In the genomic region with DNA sequence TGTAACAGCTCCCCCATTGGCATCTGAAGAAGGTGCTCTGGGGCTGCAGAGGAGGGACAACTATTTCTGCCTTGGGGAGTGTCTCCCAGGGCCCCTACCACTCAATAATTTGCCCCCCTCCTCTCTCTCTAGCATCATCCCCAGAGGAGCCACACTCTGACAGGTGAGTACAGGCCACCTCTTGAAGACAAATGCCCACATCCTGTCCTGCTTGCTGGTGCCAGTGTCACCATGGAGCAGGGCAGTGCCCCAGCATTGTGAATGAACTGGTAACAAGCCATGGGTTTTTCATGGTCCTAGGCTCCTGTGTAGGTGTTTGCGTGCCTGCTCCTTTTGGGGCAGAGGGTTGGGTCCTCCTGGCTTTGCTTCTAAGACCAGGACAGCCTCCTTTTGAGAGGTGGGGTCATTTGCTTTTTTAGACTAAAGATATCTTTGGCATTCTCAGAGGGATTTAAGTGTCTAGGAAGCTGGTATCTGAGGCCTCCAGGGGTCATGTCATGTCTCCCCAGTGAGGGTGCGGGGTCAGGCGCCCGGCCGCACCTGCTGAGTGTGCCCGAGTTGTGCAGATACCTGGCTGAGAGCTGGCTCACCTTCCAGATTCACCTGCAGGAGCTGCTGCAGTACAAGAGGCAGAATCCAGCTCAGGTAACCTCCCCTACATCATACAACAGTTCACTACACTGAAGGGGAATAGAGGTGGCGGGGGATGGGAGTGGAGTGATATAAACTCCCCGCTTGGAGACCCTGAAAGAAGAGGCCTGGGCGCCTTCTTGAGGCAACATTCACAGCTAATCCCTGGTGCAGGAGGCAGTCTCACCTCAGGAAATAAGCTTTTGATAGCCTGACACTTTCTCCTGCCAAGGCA, we compare ENCODE assay signal across 1 cellular context.
TF ChIP-seq lines count a peak whose summit lies in the region.

No MANE protein-coding gene starts in this region.

TF ChIP-seq in WTC11, 78 proteins besides CTCF, POLR2A, EP300 and RAD21 (continued from another document):
- TF ChIP-seq HMGXB4 (CRISPR knock-in tag; IDR thresholded peaks at IDR 0.05) (no peak), ZNF121 (CRISPR knock-in tag; IDR thresholded peaks at IDR 0.05) (no peak), ESRRA (CRISPR knock-in tag; IDR thresholded peaks at IDR 0.05; ENCODE audit: borderline replicate concordance) (no peak), ELF4 (CRISPR knock-in tag; IDR thresholded peaks at IDR 0.05; ENCODE audit: low read depth) (no peak), RORB (CRISPR knock-in tag; IDR thresholded peaks at IDR 0.05) (no peak), EMX1 (CRISPR knock-in tag; IDR thresholded peaks at IDR 0.05) (no peak), GTF2I (CRISPR knock-in tag; conservative IDR thresholded peaks at IDR 0.05) (no peak), TCF7 (CRISPR knock-in tag; IDR thresholded peaks at IDR 0.05; ENCODE audit: low read depth) (no peak), ATF1 (CRISPR knock-in tag; IDR thresholded peaks at IDR 0.05) (no peak), AFF4 (CRISPR knock-in tag; IDR thresholded peaks at IDR 0.05; ENCODE audit: borderline replicate concordance) (no peak), TEAD4 (CRISPR knock-in tag; IDR thresholded peaks at IDR 0.05) (no peak), RELA (CRISPR knock-in tag; IDR thresholded peaks at IDR 0.05; ENCODE audit: borderline replicate concordance) (no peak)
